ENCODE assay signal across 12 cellular contexts in genomic region chr7:114943953-114944741, GRCh38. TPM values are rescaled to one million over a fixed set of nuclear protein-coding genes. Genes with fewer than 3 reads are reported as not detected.
A peak's percentile ranks its signal among the peaks of the same experiment; 100 is the strongest.
DNase-seq lines count a peak whose midpoint lies in the region; ATAC-seq and TF ChIP-seq lines count a peak whose summit lies in the region.
"Had no signal": no experiment of that assay in that cellular context is flagged by ENCODE, and none has a peak within 500 bp of the region (broad histone marks: within the 10 kb centered on the region; RNA-seq: fewer than 3 reads in every experiment).

No MANE protein-coding gene starts in this region.

- H3K36me3 Mint-ChIP-seq in dendritic cell treated with granulocyte-macrophage colony-stimulating factor and Interleukin-4, amounts not matched to agents 40 ng/mL and 50 ng/mL, for 4 days (ENCODE audit: low read depth): peaks cover 62% of the 10 kb centered on the region
- H3K36me3 Mint-ChIP-seq in nephron (ENCODE audit: low read depth) (peaks cover 18% of the 10 kb centered on the region), type B pancreatic cell (peaks cover 18% of the 10 kb centered on the region)

- peak overlapping the region; percentile 26 to 50 for H3K27ac ChIP-seq in right atrium auricular region

- H3K27ac Mint-ChIP-seq in dendritic cell treated with granulocyte-macrophage colony-stimulating factor and Interleukin-4, amounts not matched to agents 40 ng/mL and 50 ng/mL, for 4 days: peak overlapping the region; percentile 83
- H3K27ac Mint-ChIP-seq in nephron (peak overlapping the region; percentile 95 to 98 (median 98)), type B pancreatic cell (peak overlapping the region; percentile 54)

- peaks cover 7% of the 10 kb centered on the region for H3K9me3 Mint-ChIP-seq in dendritic cell treated with granulocyte-macrophage colony-stimulating factor and Interleukin-4, amounts not matched to agents 40 ng/mL and 50 ng/mL, for 4 days
- H3K9me3 Mint-ChIP-seq in nephron (no peaks in the 10 kb centered on the region), type B pancreatic cell (no peaks in the 10 kb centered on the region)

- H3K4me1 ChIP-seq in right atrium auricular region: peaks cover 0 to 19% of the 10 kb centered on the region in 2 donors

- H3K27me3 ChIP-seq in right atrium auricular region: no peaks in the 10 kb centered on the region

- H3K4me3 Mint-ChIP-seq in dendritic cell treated with granulocyte-macrophage colony-stimulating factor and Interleukin-4, amounts not matched to agents 40 ng/mL and 50 ng/mL, for 4 days: no peak overlapping the region
- H3K4me3 Mint-ChIP-seq in nephron: peak overlapping the region; percentile 65 to 81 (median 71)
- peak overlapping the region; percentile 53 for H3K4me3 Mint-ChIP-seq in type B pancreatic cell
- H3K4me3 Mint-ChIP-seq: immature natural killer cell had no signal

- H3K4me3 ChIP-seq in right atrium auricular region: no peak overlapping the region

- intact Hi-C loops in left cardiac atrium (cut with DNase I) (no loop called here), posterior cingulate gyrus (cut with DNase I) (no loop called here)
- intact Hi-C loops in dendritic cell treated with granulocyte-macrophage colony-stimulating factor and Interleukin-4, amounts not matched to agents 40 ng/mL and 50 ng/mL, for 4 days (cut with micrococcal nuclease): loop anchor here (2.0 to 5.0 kb wide), 2 partner anchors 13 to 998 kb away; no protein-coding TSS in a partner anchor

- H3K36me3 ChIP-seq in right atrium auricular region: no peaks in the 10 kb centered on the region

- H3K4me1 Mint-ChIP-seq in dendritic cell treated with granulocyte-macrophage colony-stimulating factor and Interleukin-4, amounts not matched to agents 40 ng/mL and 50 ng/mL, for 4 days (ENCODE audit: low read depth): peaks cover 65% of the 10 kb centered on the region
- H3K4me1 Mint-ChIP-seq in nephron (peaks cover 23% of the 10 kb centered on the region), type B pancreatic cell (ENCODE audit: unreplicated experiment) (peaks cover 9% of the 10 kb centered on the region)

- TF ChIP-seq CTCF in right atrium auricular region (IDR thresholded peaks at IDR 0.05) (no peak), nephron (IDR thresholded peaks at IDR 0.05; ENCODE audit: unreplicated experiment in 3 of 3) (no peak), type B pancreatic cell (conservative IDR thresholded peaks at IDR 0.05) (no peak)

- DNase-seq in right atrium auricular region (ENCODE audit: low spot score) (no peak), left cardiac atrium (no peak), type B pancreatic cell (ENCODE audit: extremely low spot score, unreplicated experiment) (no peak), NCI-H128 (lab: John Stamatoyannopoulos, UW; ENCODE audit: unreplicated experiment) (no peak), posterior cingulate gyrus (no peak), NCI-H1092 (lab: John Stamatoyannopoulos, UW) (no peak)
- DNase-seq: activated T-cell treated with anti-CD3 and anti-CD28 coated beads for 4 hours, AML-193, immature natural killer cell had no signal

- H3K9me3 ChIP-seq in right atrium auricular region: no peaks in the 10 kb centered on the region

- H3K27me3 Mint-ChIP-seq in dendritic cell treated with granulocyte-macrophage colony-stimulating factor and Interleukin-4, amounts not matched to agents 40 ng/mL and 50 ng/mL, for 4 days: no peaks in the 10 kb centered on the region
- no peaks in the 10 kb centered on the region for H3K27me3 Mint-ChIP-seq in nephron (ENCODE audit: low read depth)
- no peaks in the 10 kb centered on the region for H3K27me3 Mint-ChIP-seq in type B pancreatic cell

- no peak for ATAC-seq in left cardiac atrium
- ATAC-seq: Panc1 had no signal

RNA-seq across cellular contexts. Expression of gene MDFIC, which starts 22.3 kb away (rescaled TPM):
- total RNA-seq in right atrium auricular region (10 to 100 TPM; 17.1 to 35.0 TPM), left cardiac atrium (10 to 100 TPM; 21.8 to 23.9 TPM), type B pancreatic cell (ENCODE audit: low replicate concordance) (20.2 and 20.7 TPM in 2 replicates)
